In genomic region chr17:18858567-18859245, GRCh38 we compare ENCODE assay signal across 8 cellular contexts. TPM values are rescaled to one million over a fixed set of nuclear protein-coding genes. Genes with fewer than 3 reads are reported as not detected.
DNase-seq lines count a peak whose midpoint lies in the region; ATAC-seq and TF ChIP-seq lines count a peak whose summit lies in the region.

No MANE protein-coding gene starts in this region.

- H3K4me1 ChIP-seq in ES-I3 (ENCODE audit: insufficient read depth, low read length) (peaks cover 5% of the 10 kb centered on the region; the same call in 1 of the 2 replicates), PC-9 (replicated peaks; ENCODE audit: insufficient read depth) (peaks cover 22% of the 10 kb centered on the region), parathyroid adenoma (peaks cover 5% of the 10 kb centered on the region)

- H3K9ac ChIP-seq in ES-I3 (ENCODE audit: low read depth, low read length) = peak overlapping the region; percentile 95
- H3K9ac ChIP-seq in parathyroid adenoma = peak overlapping the region; percentile 47

- DNase-seq in PC-9 = no peak
- no peak for DNase-seq in epithelial cell of proximal tubule (ENCODE audit: low read depth)
- no peak for DNase-seq in NCI-H1436 treated with DMSO at 0.1 percent for 48 hours (lab: John Stamatoyannopoulos, UW)

- CTCF ChIA-PET in PC-9 (lab: Charles Lee) = no interaction called here

- H3K27me3 ChIP-seq in PC-9 (ENCODE audit: insufficient read depth, low read depth) = no peaks in the 10 kb centered on the region
- H3K27me3 ChIP-seq in parathyroid adenoma (ENCODE audit: control insufficient read depth, insufficient read depth, low read length) = no peaks in the 10 kb centered on the region

- BruUV-seq in PC-9 (replicated peaks; lab: Mats Ljungman, UMichigan) = TSS peak; percentile 40

- peaks cover 3% of the 10 kb centered on the region; the same call in 1 of the 2 replicates for H3F3A ChIP-seq in PC-9 (ENCODE audit: insufficient read depth, low read depth)

- H3K9me2 ChIP-seq in PC-9 (ENCODE audit: insufficient read depth) = no peaks in the 10 kb centered on the region

- H3K36me3 ChIP-seq in ES-I3 (ENCODE audit: insufficient read depth, low read length) (no peaks in the 10 kb centered on the region), PC-9 (ENCODE audit: low read depth) (no peaks in the 10 kb centered on the region), parathyroid adenoma (ENCODE audit: control insufficient read depth, insufficient read depth, low read length) (no peaks in the 10 kb centered on the region)

- TF ChIP-seq CTCF in PC-9 (conservative IDR thresholded peaks at IDR 0.05) = no peak
- no peak for TF ChIP-seq CTCF in epithelial cell of proximal tubule (conservative IDR thresholded peaks at IDR 0.05; ENCODE audit: low read depth, low read length)
- TF ChIP-seq CTCF in parathyroid adenoma (IDR thresholded peaks at IDR 0.05) = no peak

- ATAC-seq in HG03378 (IDR thresholded peaks at IDR 0.05; ENCODE audit: unreplicated experiment) (no peak), HG02759 (IDR thresholded peaks at IDR 0.05; ENCODE audit: unreplicated experiment) (no peak), HG02623 (IDR thresholded peaks at IDR 0.05; ENCODE audit: unreplicated experiment) (no peak)

- no peaks in the 10 kb centered on the region for H3K9me3 ChIP-seq in ES-I3 (ENCODE audit: control insufficient read depth, insufficient read depth, low read length)
- H3K9me3 ChIP-seq in PC-9 (ENCODE audit: insufficient read depth, low read depth) = no peaks in the 10 kb centered on the region
- no peaks in the 10 kb centered on the region for H3K9me3 ChIP-seq in parathyroid adenoma (ENCODE audit: control insufficient read depth, low read length)

- H3K4me3 ChIP-seq in PC-9 (peak overlapping the region; percentile 56), epithelial cell of proximal tubule (ENCODE audit: low read depth, low read length) (peak overlapping the region; percentile 81), parathyroid adenoma (ENCODE audit: low read depth, low read length) (peak overlapping the region; percentile 82)

- POLR2A ChIA-PET in PC-9 (lab: Charles Lee; ENCODE audit: unreplicated experiment) = interaction anchor here (0.6 kb wide), 1 partner anchor 132 kb away, joined by 4 read pairs; no protein-coding TSS in a partner anchor

- H3K27ac ChIP-seq in PC-9 = 0 out of 2 replicates have a peak overlapping the region, but pooled peaks have one; percentile 7
- peak overlapping the region; percentile 80 for H3K27ac ChIP-seq in parathyroid adenoma

- intact Hi-C loops in PC-9 (cut with micrococcal nuclease; ENCODE audit: unreplicated experiment) = loop anchor here (5.0 kb wide), 1 partner anchor 144 kb away; the partner anchor contains the start of gene FAM83G

- H2AFZ ChIP-seq in PC-9 (peak overlapping the region; percentile 80), parathyroid adenoma (peak overlapping the region; percentile 95)

- H4K20me1 ChIP-seq in PC-9 (ENCODE audit: insufficient read depth) = no peaks in the 10 kb centered on the region

- peaks cover 43% of the 10 kb centered on the region for H3K79me2 ChIP-seq in PC-9 (ENCODE audit: low read depth)
- peaks cover 4% of the 10 kb centered on the region for H3K79me2 ChIP-seq in parathyroid adenoma

- H3K4me2 ChIP-seq in PC-9 (peak overlapping the region; percentile 76), parathyroid adenoma (ENCODE audit: low read length) (peak overlapping the region; percentile 82)

RNA-seq across cellular contexts. Expression of gene PRPSAP2, which starts 0.8 kb away (rescaled TPM):
- total RNA-seq in PC-9 (2021) (37.2 and 50.0 TPM in 2 replicates), epithelial cell of proximal tubule (20.5 and 30.2 TPM in 2 replicates)
